Comparison of ENCODE assay signal across 10 cellular contexts in genomic region chr11:46391186-46391577, GRCh38. TPM values are rescaled to one million over a fixed set of nuclear protein-coding genes. Genes with fewer than 3 reads are reported as not detected.
DNase-seq lines count a peak whose midpoint lies in the region; ATAC-seq and TF ChIP-seq lines count a peak whose summit lies in the region.
"Had no signal": no experiment of that assay in that cellular context is flagged by ENCODE, and none has a peak within 500 bp of the region (broad histone marks: within the 10 kb centered on the region; RNA-seq: fewer than 3 reads in every experiment).

No MANE protein-coding gene starts in this region.

- H3K4me3 ChIP-seq in right cardiac atrium (ENCODE audit: low read length) (peak overlapping the region; percentile 53), right atrium auricular region (peak overlapping the region in 1 of 2 donors; percentile 55), WI38 (ENCODE audit: low read depth, low read length) (peak overlapping the region; percentile 48), iPS-20b (ENCODE audit: low read length) (peak overlapping the region; percentile 47; the same call in 1 of the 2 replicates), urinary bladder (ENCODE audit: low read depth, low read length) (peak overlapping the region; percentile 49)

- POLR2A ChIA-PET in RWPE1 (lab: Yijun Ruan, JAX; ENCODE audit: low non-redundant PET), result no interaction called here

- intact Hi-C loops in right cardiac atrium (cut with DNase I), result loop anchor here in 3 of 4 donors (5.0 kb wide), 2 partner anchors 141 to 146 kb away; no protein-coding TSS in a partner anchor

- no peak overlapping the region for H3K9ac ChIP-seq in iPS-20b (ENCODE audit: low read depth, low read length)

- H3K36me3 ChIP-seq in right atrium auricular region (no peaks in the 10 kb centered on the region), iPS-20b (ENCODE audit: insufficient read depth, low read depth, low read length) (no peaks in the 10 kb centered on the region), urinary bladder (ENCODE audit: insufficient read depth) (no peaks in the 10 kb centered on the region)

- no peaks in the 10 kb centered on the region for H3K27me3 ChIP-seq in right cardiac atrium (ENCODE audit: control insufficient read depth, insufficient read depth)
- H3K27me3 ChIP-seq in right atrium auricular region, result peaks cover 12 to 28% of the 10 kb centered on the region in 2 donors
- H3K27me3 ChIP-seq in iPS-20b (ENCODE audit: insufficient read depth, low read length), result peaks cover 77% of the 10 kb centered on the region

- 2% methylated on average over 31 of the region's 31 CpGs for WGBS in right cardiac atrium
- 2% methylated on average over 30 of the region's 31 CpGs for WGBS in urinary bladder

- no peaks in the 10 kb centered on the region for H3K4me1 ChIP-seq in right cardiac atrium (ENCODE audit: control insufficient read depth, insufficient read depth, low read length)
- peaks cover 0 to 49% of the 10 kb centered on the region in 2 donors for H3K4me1 ChIP-seq in right atrium auricular region
- H3K4me1 ChIP-seq in iPS-20b (ENCODE audit: insufficient read depth, low read length), result peaks cover 9% of the 10 kb centered on the region; the same call in 1 of the 2 replicates
- no peaks in the 10 kb centered on the region for H3K4me1 ChIP-seq in urinary bladder (ENCODE audit: insufficient read depth)

- DNase-seq in right cardiac atrium, result peak in 1 of 3 donors; percentile 62
- DNase-seq in right atrium auricular region (ENCODE audit: low spot score), result no peak
- DNase-seq in activated CD8-positive, alpha-beta memory T cell treated with anti-CD3 and anti-CD28 coated beads, Interleukin-2, amount 50 U/mL, for 48 hours, result no peak
- DNase-seq in dedifferentiated amniotic fluid mesenchymal stem cell (ENCODE audit: extremely low spot score), result no peak
- DNase-seq in RWPE1 (ENCODE audit: low spot score), result no peak
- DNase-seq: activated effector memory CD4-positive, alpha-beta T cell treated with anti-CD3 and anti-CD28 coated beads, Interleukin-2, amount 50 U/mL, for 16 hours; CD4-positive, alpha-beta T cell had no signal

- no peak for ATAC-seq in right cardiac atrium

- no peaks in the 10 kb centered on the region for H3K9me3 ChIP-seq in right cardiac atrium (ENCODE audit: control insufficient read depth, low read length)
- H3K9me3 ChIP-seq in right atrium auricular region, result no peaks in the 10 kb centered on the region
- no peaks in the 10 kb centered on the region; the same call in 1 of the 2 replicates for H3K9me3 ChIP-seq in iPS-20b (ENCODE audit: insufficient read depth, low read depth, low read length)

- CTCF ChIA-PET in RWPE1 (lab: Yijun Ruan, JAX), result interaction anchor here (0.7 to 1.5 kb wide), 7 partner anchors 15 to 450 kb away, joined by 3 to 5 read pairs (median 4); no protein-coding TSS in a partner anchor

- H3K27ac ChIP-seq in right cardiac atrium (ENCODE audit: low read length), result no peak overlapping the region
- no peak overlapping the region for H3K27ac ChIP-seq in right atrium auricular region
- H3K27ac ChIP-seq in iPS-20b (ENCODE audit: low read length), result no peak overlapping the region
- H3K27ac ChIP-seq in urinary bladder (ENCODE audit: low read depth), result no peak overlapping the region
- no peak overlapping the region for H3K27ac ChIP-seq in RWPE1

- no peak for TF ChIP-seq CTCF in right atrium auricular region (IDR thresholded peaks at IDR 0.05)
- no peak for TF ChIP-seq CTCF in WI38 (IDR thresholded peaks at IDR 0.05; ENCODE audit: low read depth, low read length)
- TF ChIP-seq CTCF in RWPE1 (conservative IDR thresholded peaks at IDR 0.05; ENCODE audit: low read depth), result no peak

RNA-seq across cellular contexts. Expression of gene CHRM4, which starts 0.4 kb away (rescaled TPM):
- total RNA-seq in right cardiac atrium, result under 1 TPM in 2 of 4 donors, not detected in 2; 0.14 to 0.53 TPM
- polyA plus RNA-seq in right cardiac atrium, result 0.20 TPM
- total RNA-seq in right atrium auricular region, result under 1 TPM in 1 of 2 donors, not detected in 1; 0.28 TPM
- 0.21 TPM for total RNA-seq in urinary bladder
- 0.56 TPM for polyA plus RNA-seq in urinary bladder

RNA-seq across cellular contexts. Expression of gene MDK, which starts 9.7 kb away (rescaled TPM):
- 10 to 100 TPM in 3 of 4 donors, 1 to 10 TPM in 1; 9.9 to 18.8 (median 11.9) TPM for total RNA-seq in right cardiac atrium
- polyA plus RNA-seq in right cardiac atrium, result 10.1 TPM
- total RNA-seq in right atrium auricular region, result 10 to 100 TPM; 11.9 to 26.4 TPM
- 68.8 TPM for total RNA-seq in urinary bladder
- 58.3 TPM for polyA plus RNA-seq in urinary bladder

RNA-seq across cellular contexts. Expression of gene DGKZ, which starts 43.9 kb away (rescaled TPM):
- total RNA-seq in right cardiac atrium (100 to 1,000 TPM in 2 of 4 donors, 10 to 100 TPM in 2; 75.8 to 108 (median 100) TPM), right atrium auricular region (100 to 1,000 TPM in 1 of 2 donors, 10 to 100 TPM in 1; 91.7 to 116 TPM), urinary bladder (18.5 TPM)
- polyA plus RNA-seq in right cardiac atrium (87.5 TPM), urinary bladder (47.8 TPM)
